8 cellular contexts compared by ENCODE assay signal in the genomic region with DNA sequence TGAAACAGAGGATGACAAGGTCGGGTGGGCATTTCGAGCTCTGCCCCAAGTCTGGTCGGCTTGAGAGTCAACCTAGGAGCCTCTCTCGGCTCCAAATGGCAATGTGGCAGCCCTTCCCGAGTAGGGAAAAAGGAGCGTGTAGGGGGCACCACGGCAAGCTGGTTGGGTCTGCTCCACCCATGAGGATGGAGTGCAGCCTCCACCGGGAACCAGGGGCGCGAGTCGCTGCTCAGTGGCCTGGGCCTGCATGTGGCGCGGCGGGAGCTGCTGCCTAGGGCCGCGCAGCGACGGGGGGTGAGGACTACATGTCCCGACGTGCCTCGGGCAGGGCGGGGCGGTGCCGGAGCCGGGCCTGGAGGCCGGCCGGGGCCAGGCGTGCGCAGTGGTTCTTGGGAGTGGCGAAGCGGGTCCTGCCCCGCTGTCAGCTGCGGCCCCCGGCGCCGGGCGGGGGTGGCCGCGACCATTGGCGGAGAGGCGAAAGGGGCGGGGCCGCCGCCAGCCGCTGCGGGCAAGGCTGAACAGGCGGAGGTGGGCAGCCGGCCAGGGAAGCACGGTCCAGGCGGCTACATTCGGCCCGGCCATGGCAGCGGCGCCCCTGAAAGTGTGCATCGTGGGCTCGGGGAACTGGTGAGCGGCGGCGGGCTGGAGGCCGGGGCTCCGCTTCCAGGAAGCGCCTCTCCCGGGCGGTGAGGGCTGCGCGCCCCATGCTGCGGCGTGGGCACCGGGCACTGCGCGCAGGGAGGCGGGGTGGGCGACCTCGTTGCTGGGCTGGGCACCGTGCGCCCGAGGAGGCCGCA. TPM values are rescaled to one million over a fixed set of nuclear protein-coding genes. Genes with fewer than 3 reads are reported as not detected.
A peak's percentile ranks its signal among the peaks of the same experiment; 100 is the strongest.
DNase-seq lines count a peak whose midpoint lies in the region; ATAC-seq and TF ChIP-seq lines count a peak whose summit lies in the region.

A gene (plus strand): TSS at position 489 of the 797 bp plus-strand sequence. CDS start 92 bp downstream, at position 581.

- H3K27me3 Mint-ChIP-seq in activated T-helper 17 cell treated with anti-CD3 and anti-CD28 coated beads, Interleukin-2, amount 50 U/mL, for 72 hours: no peaks in the 10 kb centered on the region
- no peaks in the 10 kb centered on the region for H3K27me3 Mint-ChIP-seq in naive thymus-derived CD8-positive, alpha-beta T cell
- H3K27me3 Mint-ChIP-seq in stimulated activated naive B cell treated with anti-CD40 and anti-IgM and Interleukin-4, amounts not matched to agents 10 μg/mL and 1 μg/mL and 100 μg/mL, for 72 hours: no peaks in the 10 kb centered on the region

- peak within 1 kb of the TSS; percentile 99 for H2AFZ ChIP-seq in fibroblast of lung (ENCODE audit: low read length)

- H3K79me2 ChIP-seq in DOHH2 (ENCODE audit: control insufficient read depth, low read length) (peaks cover 39% of the 10 kb centered on the region), fibroblast of lung (ENCODE audit: control insufficient read depth, insufficient read depth, low read length) (no peaks in the 10 kb centered on the region)

- no peaks in the 10 kb centered on the region for H3K36me3 Mint-ChIP-seq in activated T-helper 17 cell treated with anti-CD3 and anti-CD28 coated beads, Interleukin-2, amount 50 U/mL, for 72 hours (ENCODE audit: low read depth)
- peaks cover 0 to 12% (median 4%) of the 10 kb centered on the region in 3 donors for H3K36me3 Mint-ChIP-seq in naive thymus-derived CD8-positive, alpha-beta T cell
- H3K36me3 Mint-ChIP-seq in stimulated activated naive B cell treated with anti-CD40 and anti-IgM and Interleukin-4, amounts not matched to agents 10 μg/mL and 1 μg/mL and 100 μg/mL, for 72 hours: peaks cover 11 to 19% of the 10 kb centered on the region in 2 donors

- H3K9me3 ChIP-seq in DOHH2 (ENCODE audit: control insufficient read depth, insufficient read depth, low read length) (peaks cover 11% of the 10 kb centered on the region; the same call in 1 of the 2 replicates), fibroblast of lung (ENCODE audit: control insufficient read depth, insufficient read depth, low read depth, low read length) (no peaks in the 10 kb centered on the region)

- ATAC-seq in activated T-helper 17 cell treated with anti-CD3 and anti-CD28 coated beads, Interleukin-2, amount 50 U/mL, for 72 hours (replicated peaks): peak; percentile 99
- peak; percentile 96 to 97 for ATAC-seq in naive thymus-derived CD8-positive, alpha-beta T cell
- ATAC-seq in stimulated activated naive B cell treated with anti-CD40 and anti-IgM and Interleukin-4, amounts not matched to agents 10 μg/mL and 1 μg/mL and 100 μg/mL, for 72 hours (replicated peaks): peak; percentile 99

- peak within 1 kb of the TSS; percentile 90 for H3K4me3 ChIP-seq in DOHH2 (ENCODE audit: low read length)
- H3K4me3 ChIP-seq in fibroblast of lung (replicated peaks in 1 of 4; ENCODE audit: control extremely low read depth in 1 of 4, insufficient read depth in 1 of 4, low read depth in 3 of 4, low read length in 4 of 4): peak within 1 kb of the TSS; percentile 66 to 75 (median 70)

- peak within 1 kb of the TSS; percentile 36 for H3K9ac ChIP-seq in fibroblast of lung (ENCODE audit: insufficient read depth, low read length)

- H3K27ac ChIP-seq in DOHH2 (ENCODE audit: low read depth, low read length) (no peak within 1 kb of the TSS), RWPE1 (peak within 1 kb of the TSS; percentile 83), fibroblast of lung (ENCODE audit: insufficient read depth, low read length) (no peak within 1 kb of the TSS)

- CTCF ChIA-PET in RWPE1 (lab: Yijun Ruan, JAX): interaction anchor here (0.5 kb wide), 1 partner anchor 37 kb away, joined by 3 read pairs; no protein-coding TSS in a partner anchor

- H3K4me3 Mint-ChIP-seq in activated T-helper 17 cell treated with anti-CD3 and anti-CD28 coated beads, Interleukin-2, amount 50 U/mL, for 72 hours: peak within 1 kb of the TSS; percentile 96
- H3K4me3 Mint-ChIP-seq in naive thymus-derived CD8-positive, alpha-beta T cell: peak within 1 kb of the TSS; percentile 86 to 98 (median 96)
- H3K4me3 Mint-ChIP-seq in stimulated activated naive B cell treated with anti-CD40 and anti-IgM and Interleukin-4, amounts not matched to agents 10 μg/mL and 1 μg/mL and 100 μg/mL, for 72 hours: peak within 1 kb of the TSS; percentile 90 to 92

- H3K9me2 ChIP-seq in DOHH2 (replicated peaks; ENCODE audit: control insufficient read depth, low read length): no peaks in the 10 kb centered on the region

- peak; percentile 83 for DNase-seq in GOT3 (lab: John Stamatoyannopoulos, UW)
- peak; percentile 91 for DNase-seq in LHCN-M2 (ENCODE audit: low read depth)
- peak; percentile 85 for DNase-seq in RWPE1 (ENCODE audit: low spot score)
- DNase-seq in fibroblast of lung (ENCODE audit: low read depth in 2 of 2): peak; percentile 92 to 93
- peak; percentile 81 to 93 (median 86) for DNase-seq in naive thymus-derived CD8-positive, alpha-beta T cell
- DNase-seq in stimulated activated naive B cell treated with anti-CD40 and anti-IgM and Interleukin-4, amounts not matched to agents 10 μg/mL and 1 μg/mL and 100 μg/mL, for 72 hours: peak; percentile 95

- H3F3A ChIP-seq in DOHH2 (ENCODE audit: control insufficient read depth, insufficient read depth): no peaks in the 10 kb centered on the region

- H3K4me2 ChIP-seq in DOHH2 (ENCODE audit: low read length) (peak within 1 kb of the TSS; percentile 95), fibroblast of lung (ENCODE audit: extremely low read depth, insufficient read depth, low read length) (peak within 1 kb of the TSS; percentile 98)

- H3K27ac Mint-ChIP-seq in activated T-helper 17 cell treated with anti-CD3 and anti-CD28 coated beads, Interleukin-2, amount 50 U/mL, for 72 hours: peak within 1 kb of the TSS; percentile 88
- H3K27ac Mint-ChIP-seq in naive thymus-derived CD8-positive, alpha-beta T cell: peak within 1 kb of the TSS; percentile 84 to 94 (median 90)
- peak within 1 kb of the TSS; percentile 91 for H3K27ac Mint-ChIP-seq in stimulated activated naive B cell treated with anti-CD40 and anti-IgM and Interleukin-4, amounts not matched to agents 10 μg/mL and 1 μg/mL and 100 μg/mL, for 72 hours

- H3K9me3 Mint-ChIP-seq in activated T-helper 17 cell treated with anti-CD3 and anti-CD28 coated beads, Interleukin-2, amount 50 U/mL, for 72 hours: no peaks in the 10 kb centered on the region
- peaks cover 0 to 22% (median 10%) of the 10 kb centered on the region in 9 donors for H3K9me3 Mint-ChIP-seq in naive thymus-derived CD8-positive, alpha-beta T cell
- H3K9me3 Mint-ChIP-seq in stimulated activated naive B cell treated with anti-CD40 and anti-IgM and Interleukin-4, amounts not matched to agents 10 μg/mL and 1 μg/mL and 100 μg/mL, for 72 hours: peaks cover 8 to 10% of the 10 kb centered on the region in 2 donors

- TF ChIP-seq CTCF in DOHH2 (IDR thresholded peaks at IDR 0.05; ENCODE audit: low read depth, low read length, poor library complexity, severe bottlenecking) (no peak), RWPE1 (conservative IDR thresholded peaks at IDR 0.05; ENCODE audit: low read depth) (no peak), fibroblast of lung (conservative IDR thresholded peaks at IDR 0.05 in 1 of 2, IDR thresholded peaks at IDR 0.05 in 1 of 2; ENCODE audit: low read depth in 1 of 2, low read length in 2 of 2) (no peak)

- POLR2A ChIA-PET in RWPE1 (lab: Yijun Ruan, JAX; ENCODE audit: low non-redundant PET): no interaction called here
- POLR2A ChIA-PET in naive thymus-derived CD8-positive, alpha-beta T cell (lab: Charles Lee): interaction anchor here (0.5 to 1.4 kb wide), 5 partner anchors 9 to 574 kb away, joined by 4 to 13 read pairs (median 5); a partner anchor contains a TSS

- H3K27me3 ChIP-seq in DOHH2 (ENCODE audit: control insufficient read depth, low read length): no peaks in the 10 kb centered on the region
- H3K27me3 ChIP-seq in fibroblast of lung (ENCODE audit: control insufficient read depth, insufficient read depth, low read length): no peaks in the 10 kb centered on the region

- H3K36me3 ChIP-seq in DOHH2 (ENCODE audit: control insufficient read depth, low read length): no peaks in the 10 kb centered on the region
- no peaks in the 10 kb centered on the region for H3K36me3 ChIP-seq in fibroblast of lung (ENCODE audit: control insufficient read depth, insufficient read depth, low read length)

- peaks cover 20% of the 10 kb centered on the region for H3K4me1 Mint-ChIP-seq in activated T-helper 17 cell treated with anti-CD3 and anti-CD28 coated beads, Interleukin-2, amount 50 U/mL, for 72 hours
- peaks cover 13 to 35% (median 30%) of the 10 kb centered on the region in 4 donors for H3K4me1 Mint-ChIP-seq in naive thymus-derived CD8-positive, alpha-beta T cell
- peaks cover 17 to 39% of the 10 kb centered on the region in 2 donors for H3K4me1 Mint-ChIP-seq in stimulated activated naive B cell treated with anti-CD40 and anti-IgM and Interleukin-4, amounts not matched to agents 10 μg/mL and 1 μg/mL and 100 μg/mL, for 72 hours

- H3K4me1 ChIP-seq in DOHH2 (ENCODE audit: control insufficient read depth, low read length) (peaks cover 16% of the 10 kb centered on the region), fibroblast of lung (ENCODE audit: control insufficient read depth, extremely low read depth, insufficient read depth, low read length) (peaks cover 3% of the 10 kb centered on the region)

- H4K20me1 ChIP-seq in DOHH2 (ENCODE audit: control insufficient read depth, insufficient read depth, low read depth, low read length): no peaks in the 10 kb centered on the region
- no peaks in the 10 kb centered on the region for H4K20me1 ChIP-seq in fibroblast of lung (ENCODE audit: control insufficient read depth, extremely low read depth, insufficient read depth, low read length)

RNA-seq across cellular contexts. Expression of the gene that starts here (rescaled TPM):
- total RNA-seq in LHCN-M2 (2014; rRNA removed): 6.7 and 7.5 TPM in 2 replicates
- polyA plus RNA-seq in LHCN-M2 (2012): 2.8 TPM
- total RNA-seq in activated T-helper 17 cell treated with anti-CD3 and anti-CD28 coated beads, Interleukin-2, amount 50 U/mL, for 72 hours: 10 to 100 TPM in 1 of 2 donors, 1 to 10 TPM in 1; 7.6 to 18.8 TPM
- 12.6 and 15.0 TPM in 2 replicates for total RNA-seq in fibroblast of lung
- polyA plus RNA-seq in fibroblast of lung: 5.8 and 9.0 TPM in 2 replicates
- polyA plus RNA-seq in fibroblast of lung (2012): 3.7 and 6.9 TPM in 2 replicates
- polyA minus RNA-seq in fibroblast of lung (ENCODE audit: low replicate concordance): 3.8 and 4.5 TPM in 2 replicates
- 10 to 100 TPM; 16.6 to 20.5 TPM for total RNA-seq in naive thymus-derived CD8-positive, alpha-beta T cell
- polyA plus RNA-seq in naive thymus-derived CD8-positive, alpha-beta T cell: 10 to 100 TPM in 1 of 3 donors, 1 to 10 TPM in 2; 8.0 to 10.4 (median 10.0) TPM
